ENCODE assay signal across 6 cellular contexts in the genomic region with DNA sequence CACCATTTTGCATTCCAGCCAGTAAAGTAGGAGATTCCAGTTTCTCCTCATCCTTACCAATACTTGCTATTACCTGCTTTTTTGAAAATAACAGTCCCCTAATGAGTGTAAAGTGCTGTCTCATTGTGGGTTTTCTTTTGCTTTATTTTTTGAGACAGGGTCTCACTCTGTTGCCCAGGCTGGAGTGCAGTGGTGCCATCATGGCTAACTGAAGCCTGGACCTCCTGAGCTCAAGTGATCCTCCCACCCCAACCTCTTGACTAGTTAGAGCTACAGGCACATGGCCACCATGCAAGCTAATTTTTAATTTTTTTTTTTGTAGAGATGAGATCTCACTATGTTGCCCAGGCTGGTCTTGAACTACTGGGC.
"Had no signal": no experiment of that assay in that cellular context is flagged by ENCODE, and none has a peak within 500 bp of the region (broad histone marks: within the 10 kb centered on the region; RNA-seq: fewer than 3 reads in every experiment).

No MANE protein-coding gene starts in this region.

- H3K27ac ChIP-seq: KMS-11 had no signal

- H3K4me3 ChIP-seq: GM23338 had no signal

- DNase-seq: H9, HCEC 1CT, HFFc6, KBM-7 had no signal

- ATAC-seq: GM23338 had no signal
